ENCODE assay signal across 13 cellular contexts in genomic region chrX:151970661-151971060, GRCh38. TPM values are rescaled to one million over a fixed set of nuclear protein-coding genes. Genes with fewer than 3 reads are reported as not detected.
A peak's percentile ranks its signal among the peaks of the same experiment; 100 is the strongest.
DNase-seq lines count a peak whose midpoint lies in the region; ATAC-seq and TF ChIP-seq lines count a peak whose summit lies in the region.
"Had no signal": no experiment of that assay in that cellular context is flagged by ENCODE, and none has a peak within 500 bp of the region (broad histone marks: within the 10 kb centered on the region; RNA-seq: fewer than 3 reads in every experiment).

No MANE protein-coding gene starts in this region.

- H3K9me3 ChIP-seq in ovary = no peaks in the 10 kb centered on the region
- H3K9me3 ChIP-seq: SJCRH30 had no signal

- no peak overlapping the region for H3K4me3 Mint-ChIP-seq in type B pancreatic cell
- H3K4me3 Mint-ChIP-seq: CD4-positive, alpha-beta memory T cell; nephron had no signal

- peaks cover 3% of the 10 kb centered on the region for H3K36me3 Mint-ChIP-seq in type B pancreatic cell
- H3K36me3 Mint-ChIP-seq: CD4-positive, alpha-beta memory T cell had no signal

- no peaks in the 10 kb centered on the region for H3K4me1 Mint-ChIP-seq in type B pancreatic cell (ENCODE audit: unreplicated experiment)
- H3K4me1 Mint-ChIP-seq: CD4-positive, alpha-beta memory T cell; nephron had no signal

- POLR2A ChIA-PET in RWPE1 (lab: Yijun Ruan, JAX; ENCODE audit: low non-redundant PET) = no interaction called here

- H3K27ac ChIP-seq in RWPE1 (peak overlapping the region; percentile 79), ovary (no peak overlapping the region)
- H3K27ac ChIP-seq: SJCRH30 had no signal

- 44 to 68% (median 59%) methylated on average over 6 of the region's 6 CpGs for WGBS in ovary, 3 donors

- TF ChIP-seq CTCF in RWPE1 (conservative IDR thresholded peaks at IDR 0.05; ENCODE audit: low read depth) (no peak), fibroblast of mammary gland (conservative IDR thresholded peaks at IDR 0.05; ENCODE audit: control insufficient read depth, insufficient read depth, low read depth, low read length) (no peak), ovary (IDR thresholded peaks at IDR 0.05) (no peak), type B pancreatic cell (conservative IDR thresholded peaks at IDR 0.05) (no peak)

- H3K27me3 ChIP-seq in ovary = no peaks in the 10 kb centered on the region
- H3K27me3 ChIP-seq: SJCRH30 had no signal

- no peaks in the 10 kb centered on the region for H3K36me3 ChIP-seq in ovary

- no peak for TF ChIP-seq EP300 in ovary (IDR thresholded peaks at IDR 0.05)

- no peak overlapping the region for H3K4me3 ChIP-seq in fibroblast of mammary gland (ENCODE audit: control insufficient read depth, low read depth, low read length)
- H3K4me3 ChIP-seq in ovary = no peak overlapping the region
- H3K4me3 ChIP-seq: SJCRH30 had no signal

- no peak for ATAC-seq in GM18870 (IDR thresholded peaks at IDR 0.05; ENCODE audit: unreplicated experiment)

- no peak overlapping the region for H3K27ac Mint-ChIP-seq in type B pancreatic cell
- H3K27ac Mint-ChIP-seq: CD4-positive, alpha-beta memory T cell; nephron had no signal

- peaks cover 5% of the 10 kb centered on the region for H3K9me3 Mint-ChIP-seq in type B pancreatic cell

- CTCF ChIA-PET in RWPE1 (lab: Yijun Ruan, JAX) = no interaction called here

- intact Hi-C loops in ovary (cut with DNase I) = no loop called here

- H3K4me1 ChIP-seq in ovary (ENCODE audit: insufficient read depth) = no peaks in the 10 kb centered on the region
- H3K4me1 ChIP-seq: SJCRH30 had no signal

- TF ChIP-seq POLR2A in ovary (IDR thresholded peaks at IDR 0.05) = no peak

- peaks cover 23% of the 10 kb centered on the region for H3K27me3 Mint-ChIP-seq in type B pancreatic cell

- peak; percentile 3 for DNase-seq in Ammon's horn (ENCODE audit: low spot score)
- peak; percentile 70 for DNase-seq in RWPE1 (ENCODE audit: low spot score)
- peak; percentile 93 for DNase-seq in fibroblast of mammary gland (ENCODE audit: low read depth)
- DNase-seq in ovary = peak; percentile 35 to 68 (median 55)
- DNase-seq in activated CD4-positive, alpha-beta T cell treated with anti-CD3 and anti-CD28 coated beads, Interleukin-2, amount 50 U/mL, for 1 hour = no peak
- DNase-seq in type B pancreatic cell (ENCODE audit: extremely low spot score, unreplicated experiment) = no peak
- DNase-seq in NCI-H1436 (lab: John Stamatoyannopoulos, UW) = no peak
- DNase-seq: activated T-cell treated with anti-CD3 and anti-CD28 coated beads, Interleukin-2, amount 50 U/mL, for 1 hour; CD4-positive, alpha-beta memory T cell had no signal

RNA-seq across cellular contexts. Expression of gene GABRE, which starts 3.8 kb away (rescaled TPM):
- total RNA-seq in ovary = 10 to 100 TPM in 4 of 7 donors, 1 to 10 TPM in 3; 2.1 to 24.7 (median 10.2) TPM
- polyA plus RNA-seq in ovary = 10 to 100 TPM in 1 of 2 donors, 1 to 10 TPM in 1; 2.0 to 11.0 TPM
- total RNA-seq in type B pancreatic cell (ENCODE audit: low replicate concordance) = 5.5 and 9.9 TPM in 2 replicates
- total RNA-seq: CD4-positive, alpha-beta memory T cell had no signal
- polyA plus RNA-seq: CD4-positive, alpha-beta memory T cell had no signal

RNA-seq across cellular contexts. Expression of gene MAGEA4, which starts 58.0 kb away (rescaled TPM):
- total RNA-seq in ovary (not detected), type B pancreatic cell (ENCODE audit: low replicate concordance) (not detected in 2 replicates)
- polyA plus RNA-seq in ovary = not detected
- total RNA-seq: CD4-positive, alpha-beta memory T cell; SJCRH30 had no signal
- polyA plus RNA-seq: CD4-positive, alpha-beta memory T cell; esophagus had no signal

Comparison
In these comparisons a context has a peak if more than half of its experiments do, and no peak if none do; other contexts are left out.
1. DNase-seq: peak in Ammon's horn (single experiment), RWPE1 (single experiment), fibroblast of mammary gland (single experiment) and ovary (5 of 5); none in activated CD4-positive, alpha-beta T cell treated with anti-CD3 and anti-CD28 coated beads, Interleukin-2, amount 50 U/mL, for 1 hour (single experiment), type B pancreatic cell (single experiment) and NCI-H1436 (single experiment).